In genomic region chr20:48748556-48748955, GRCh38 we compare ENCODE assay signal across 16 cellular contexts.
DNase-seq lines count a peak whose midpoint lies in the region; ATAC-seq, FAIRE-seq and TF ChIP-seq lines count a peak whose summit lies in the region.
"Had no signal": no experiment of that assay in that cellular context is flagged by ENCODE, and none has a peak within 500 bp of the region (broad histone marks: within the 10 kb centered on the region; RNA-seq: fewer than 3 reads in every experiment).

No MANE protein-coding gene starts in this region.

- no peak overlapping the region for H3K27ac ChIP-seq in H1 (ENCODE audit: low read depth, low read length)
- H3K27ac ChIP-seq in substantia nigra (ENCODE audit: low read depth, low read length, poor library complexity, severe bottlenecking): peak overlapping the region; percentile 96
- no peak overlapping the region for H3K27ac ChIP-seq in thyroid gland
- H3K27ac ChIP-seq: uterus had no signal

- no peak overlapping the region for H2BK120ac ChIP-seq in H1 (replicated peaks; ENCODE audit: low read depth, low read length)

- peaks cover 0 to 4% of the 10 kb centered on the region in 2 donors for H3K9me3 Mint-ChIP-seq in activated T-cell treated with anti-CD3 and anti-CD28 coated beads, Interleukin-2, amount 50 U/mL, for 72 hours
- H3K9me3 Mint-ChIP-seq in activated CD4-positive, alpha-beta memory T cell treated with anti-CD3 and anti-CD28 coated beads for 36 hours: no peaks in the 10 kb centered on the region

- WGBS in H1 (ENCODE audit: extremely low coverage in 1 of 2, insufficient coverage in 1 of 2, insufficient read length in 1 of 2, insufficient replicate concordance in 2 of 2, low coverage in 1 of 2, low lambda C conversion rate in 2 of 2, missing lambda C conversion rate in 1 of 2), 2 experiments: 95% methylated on average over 8 of the region's 8 CpGs; no CpG with 5 or more reads in 1 of the 2 experiments
- 93 to 94% methylated on average over 8 of the region's 8 CpGs for WGBS in thyroid gland, 2 donors

- peaks cover 0 to 3% (median 1%) of the 10 kb centered on the region in 4 experiments; a peak in 3 of 7 replicates for H3K27me3 ChIP-seq in H1 (replicated peaks in 1 of 4; ENCODE audit: control insufficient read depth in 3 of 4, extremely low read depth in 1 of 4, insufficient read depth in 3 of 4, low read length in 3 of 4)
- no peaks in the 10 kb centered on the region for H3K27me3 ChIP-seq in thyroid gland
- H3K27me3 ChIP-seq: Peyer's patch, uterus had no signal

- H3K4me2 ChIP-seq in H1 (ENCODE audit: insufficient read depth in 1 of 2, low read depth in 2 of 2, low read length in 2 of 2): no peak overlapping the region

- no peak overlapping the region for H3K18ac ChIP-seq in H1 (ENCODE audit: extremely low read depth, low read length)

- POLR2A ChIA-PET in activated CD4-positive, alpha-beta memory T cell treated with anti-CD3 and anti-CD28 coated beads for 36 hours (lab: Charles Lee): interaction anchor here (1.0 kb wide), 1 partner anchor 37 kb away, joined by 6 read pairs; no protein-coding TSS in a partner anchor
- POLR2A ChIA-PET in H1 (lab: Charles Lee; ENCODE audit: partially characterized antibody): interaction anchor here (1.2 kb wide), 1 partner anchor 10 kb away, joined by 4 read pairs; no protein-coding TSS in a partner anchor

- peaks cover 2% of the 10 kb centered on the region; the same call in 1 of the 2 replicates for H3K79me1 ChIP-seq in H1 (ENCODE audit: low read depth, low read length)

- peak overlapping the region; percentile 64 for H3K27ac Mint-ChIP-seq in activated T-cell treated with anti-CD3 and anti-CD28 coated beads, Interleukin-2, amount 50 U/mL, for 72 hours
- H3K27ac Mint-ChIP-seq in activated CD4-positive, alpha-beta memory T cell treated with anti-CD3 and anti-CD28 coated beads for 36 hours: peak overlapping the region; percentile 75

- DNase-seq in activated T-cell treated with anti-CD3 and anti-CD28 coated beads, Interleukin-2, amount 50 U/mL, for 72 hours: no peak
- no peak for DNase-seq in activated T-cell treated with anti-CD3 and anti-CD28 coated beads, Interleukin-2, amount 50 U/mL, for 48 hours
- DNase-seq in activated CD4-positive, alpha-beta memory T cell treated with anti-CD3 and anti-CD28 coated beads for 36 hours: no peak
- DNase-seq in H1 (ENCODE audit: low read depth in 1 of 2, low spot score in 2 of 2): no peak
- peak in 1 of 49 donors; percentile 23 for DNase-seq in substantia nigra (lab: John Stamatoyannopoulos, UW)
- DNase-seq in activated effector memory CD4-positive, alpha-beta T cell treated with anti-CD3 and anti-CD28 coated beads, Interleukin-2, amount 50 U/mL, for 16 hours: no peak
- DNase-seq in thyroid gland: no peak
- DNase-seq: left lung, NCI-H1105 treated with DMSO at 0.1 percent for 48 hours, NCI-H774, Peyer's patch, uterus, WERI-Rb-1 had no signal

- peak overlapping the region; percentile 71; the same call in 1 of the 2 replicates for H2BK5ac ChIP-seq in H1 (ENCODE audit: low read depth, low read length)

- no peak overlapping the region for H4K8ac ChIP-seq in H1 (ENCODE audit: extremely low read depth, insufficient read depth, low read length)

- no peaks in the 10 kb centered on the region for H3K79me2 ChIP-seq in H1 (ENCODE audit: control insufficient read depth in 1 of 2, insufficient read depth in 2 of 2, low read length in 2 of 2)

- H3K23me2 ChIP-seq in H1 (ENCODE audit: low read depth, low read length): no peaks in the 10 kb centered on the region

- H3K9me3 ChIP-seq in H1 (ENCODE audit: insufficient read depth in 2 of 2, low read depth in 1 of 2, low read length in 1 of 2): no peaks in the 10 kb centered on the region
- H3K9me3 ChIP-seq in thyroid gland: no peaks in the 10 kb centered on the region
- H3K9me3 ChIP-seq: left lung, Peyer's patch, uterus had no signal

- H3K14ac ChIP-seq in H1 (ENCODE audit: insufficient read length): no peak overlapping the region

- intact Hi-C loops in activated CD4-positive, alpha-beta memory T cell treated with anti-CD3 and anti-CD28 coated beads for 36 hours (cut with micrococcal nuclease): no loop called here
- intact Hi-C loops in thyroid gland (cut with DNase I): no loop called here

- no peak overlapping the region for H4K91ac ChIP-seq in H1 (replicated peaks; ENCODE audit: insufficient read length, low read length)

- no peak overlapping the region for H4K5ac ChIP-seq in H1 (ENCODE audit: insufficient read length, low read depth, low read length)

- TF ChIP-seq EP300 in H1 (IDR thresholded peaks at IDR 0.05; ENCODE audit: borderline replicate concordance in 1 of 2, low read depth in 2 of 2, low read length in 2 of 2): no peak

- no peak for ATAC-seq in activated T-cell treated with anti-CD3 and anti-CD28 coated beads, Interleukin-2, amount 50 U/mL, for 72 hours (replicated peaks in 1 of 2)
- ATAC-seq in HG02759 (IDR thresholded peaks at IDR 0.05; ENCODE audit: unreplicated experiment): no peak
- ATAC-seq: left lung had no signal

- H2BK15ac ChIP-seq in H1 (ENCODE audit: low read length): peak overlapping the region; percentile 31; the same call in 1 of the 2 replicates

- no peak overlapping the region for H3K56ac ChIP-seq in H1 (replicated peaks; ENCODE audit: insufficient read length, low read depth, low read length)

- no peak overlapping the region for H2AK5ac ChIP-seq in H1 (ENCODE audit: low read depth, low read length)

- no peak overlapping the region for H3K4ac ChIP-seq in H1 (replicated peaks; ENCODE audit: insufficient read length, low read depth, low read length)

- H3K4me1 ChIP-seq in H1 (replicated peaks in 1 of 4; ENCODE audit: control insufficient read depth in 3 of 4, insufficient read depth in 4 of 4, low read length in 3 of 4): peaks cover 17 to 44% (median 23%) of the 10 kb centered on the region in 4 experiments
- no peaks in the 10 kb centered on the region for H3K4me1 ChIP-seq in thyroid gland
- H3K4me1 ChIP-seq: uterus had no signal

- no peak for FAIRE-seq in H1 (lab: Jason Lieb, UNC)
- FAIRE-seq: D721Med, frontal cortex had no signal

- H3K36me3 ChIP-seq in H1 (ENCODE audit: control insufficient read depth in 2 of 4, insufficient read depth in 4 of 4, low read length in 3 of 4) (no peaks in the 10 kb centered on the region), thyroid gland (no peaks in the 10 kb centered on the region)
- H3K36me3 ChIP-seq: Peyer's patch, uterus had no signal

- H3K4me3 ChIP-seq in H1 (ENCODE audit: extremely low read depth in 1 of 4, insufficient read depth in 2 of 4, low read depth in 3 of 4, low read length in 4 of 4) (no peak overlapping the region), thyroid gland (replicated peaks in 1 of 3) (no peak overlapping the region)
- H3K4me3 ChIP-seq: left lung, Peyer's patch, uterus had no signal

- peaks cover 54% of the 10 kb centered on the region for H3K4me1 Mint-ChIP-seq in activated T-cell treated with anti-CD3 and anti-CD28 coated beads, Interleukin-2, amount 50 U/mL, for 72 hours (ENCODE audit: low read depth)
- H3K4me1 Mint-ChIP-seq in activated CD4-positive, alpha-beta memory T cell treated with anti-CD3 and anti-CD28 coated beads for 36 hours (ENCODE audit: low read depth): peaks cover 60% of the 10 kb centered on the region

- TF ChIP-seq CTCF in H1 (IDR thresholded peaks at IDR 0.05; ENCODE audit: control extremely low read depth in 1 of 3, insufficient read depth in 1 of 3, low read depth in 1 of 3, low read length in 3 of 3) (no peak), thyroid gland (IDR thresholded peaks at IDR 0.05) (no peak)

- no peak overlapping the region for H3K9ac ChIP-seq in H1 (replicated peaks in 1 of 4; ENCODE audit: extremely low read depth in 1 of 4, low read depth in 3 of 4, low read length in 3 of 4)

- peaks cover 0 to 1% of the 10 kb centered on the region in 2 experiments for H4K20me1 ChIP-seq in H1 (replicated peaks in 1 of 2; ENCODE audit: control insufficient read depth in 1 of 2, insufficient read depth in 2 of 2, low read length in 2 of 2)

- TF ChIP-seq POLR2A in H1 (IDR thresholded peaks at IDR 0.05; ENCODE audit: control extremely low read depth in 1 of 2, low read depth in 2 of 2, low read length in 2 of 2) (no peak), thyroid gland (IDR thresholded peaks at IDR 0.05) (no peak)

- no peak overlapping the region; the same call in 1 of the 2 replicates for H2BK12ac ChIP-seq in H1 (ENCODE audit: low read depth, low read length)

- H3K23ac ChIP-seq in H1 (ENCODE audit: insufficient read length): no peak overlapping the region

- H3K4me3 Mint-ChIP-seq in activated T-cell treated with anti-CD3 and anti-CD28 coated beads, Interleukin-2, amount 50 U/mL, for 72 hours: peak overlapping the region in 1 of 2 donors; percentile 14
- H3K4me3 Mint-ChIP-seq in activated CD4-positive, alpha-beta memory T cell treated with anti-CD3 and anti-CD28 coated beads for 36 hours: no peak overlapping the region

- TF ChIP-seq RAD21 in H1 (IDR thresholded peaks at IDR 0.05 in 1 of 2, conservative IDR thresholded peaks at IDR 0.05 in 1 of 2; ENCODE audit: low read depth in 2 of 2, low read length in 2 of 2): no peak

- H2AFZ ChIP-seq in H1 (ENCODE audit: low read length): no peak overlapping the region

- H2BK20ac ChIP-seq in H1 (ENCODE audit: low read length): peak overlapping the region; percentile 84; the same call in 1 of the 2 replicates

- no peaks in the 10 kb centered on the region for H3K27me3 Mint-ChIP-seq in activated T-cell treated with anti-CD3 and anti-CD28 coated beads, Interleukin-2, amount 50 U/mL, for 72 hours (ENCODE audit: low read depth)
- no peaks in the 10 kb centered on the region for H3K27me3 Mint-ChIP-seq in activated CD4-positive, alpha-beta memory T cell treated with anti-CD3 and anti-CD28 coated beads for 36 hours

- H3K36me3 Mint-ChIP-seq in activated T-cell treated with anti-CD3 and anti-CD28 coated beads, Interleukin-2, amount 50 U/mL, for 72 hours (ENCODE audit: insufficient read depth in 2 of 2): peaks cover 7 to 17% of the 10 kb centered on the region in 2 donors
- H3K36me3 Mint-ChIP-seq in activated CD4-positive, alpha-beta memory T cell treated with anti-CD3 and anti-CD28 coated beads for 36 hours: peaks cover 18% of the 10 kb centered on the region

- CTCF ChIA-PET in activated CD4-positive, alpha-beta memory T cell treated with anti-CD3 and anti-CD28 coated beads for 36 hours (lab: Charles Lee): no interaction called here
- CTCF ChIA-PET in H1 (lab: Charles Lee; ENCODE audit: partially characterized antibody): interaction anchor here (1.2 kb wide), 1 partner anchor 92 kb away, joined by 10 read pairs; no protein-coding TSS in a partner anchor

TF ChIP-seq in H1, 55 proteins besides CTCF, POLR2A, EP300 and RAD21:
- TF ChIP-seq RXRA (IDR thresholded peaks at IDR 0.05; ENCODE audit: insufficient read depth, low read depth, low read length): no peak
- no peak for TF ChIP-seq TAF1 (IDR thresholded peaks at IDR 0.05; ENCODE audit: low read depth, low read length)
- no peak for TF ChIP-seq TBP (IDR thresholded peaks at IDR 0.05; ENCODE audit: low read depth, low read length)
- no peak for TF ChIP-seq KDM4A (IDR thresholded peaks at IDR 0.05; ENCODE audit: low read depth, low read length, severe bottlenecking)
- no peak for TF ChIP-seq TAF7 (optimal IDR thresholded peaks at IDR 0.05; ENCODE audit: borderline replicate concordance, low read depth, low read length)
- no peak for TF ChIP-seq HDAC2 (IDR thresholded peaks at IDR 0.05; ENCODE audit: borderline replicate concordance in 1 of 2, low read depth in 2 of 2, low read length in 2 of 2)
